In the genomic region with DNA sequence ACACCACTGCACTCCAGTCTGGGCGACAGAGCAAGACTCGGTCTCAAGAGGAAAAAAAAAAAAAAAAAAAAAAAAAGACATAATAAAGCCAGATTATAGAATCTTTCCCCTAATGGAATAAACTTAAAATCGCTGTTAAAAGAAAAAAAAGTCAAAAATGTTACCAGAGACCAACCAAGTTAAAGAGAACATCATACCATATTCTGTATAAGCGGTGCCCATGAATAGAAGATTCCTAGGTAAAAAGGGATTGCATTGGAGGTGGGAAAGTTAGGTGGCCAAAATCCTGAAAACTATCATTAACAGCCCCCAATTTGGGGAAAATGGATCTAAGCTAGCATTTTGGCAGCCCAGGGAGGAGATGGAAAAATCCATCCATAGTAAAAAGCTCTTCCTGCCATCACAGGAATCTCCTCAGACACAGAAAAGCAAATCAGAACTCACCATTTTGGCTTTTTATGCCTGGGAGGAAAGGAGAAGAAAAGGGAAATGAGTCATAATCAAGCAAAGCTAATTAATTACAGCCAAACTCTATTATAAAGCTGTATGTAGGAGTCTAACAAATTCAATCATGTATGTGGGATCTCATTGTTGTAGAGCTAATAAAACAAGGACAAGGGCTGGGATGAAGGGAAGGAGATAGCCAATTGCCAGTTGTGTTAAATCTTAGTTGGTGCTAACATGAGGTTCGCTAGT, we compare ENCODE assay signal across 17 cellular contexts.
DNase-seq lines count a peak whose midpoint lies in the region; ATAC-seq, FAIRE-seq and TF ChIP-seq lines count a peak whose summit lies in the region.
"Had no signal": no experiment of that assay in that cellular context is flagged by ENCODE, and none has a peak within 500 bp of the region (broad histone marks: within the 10 kb centered on the region; RNA-seq: fewer than 3 reads in every experiment).

No MANE protein-coding gene starts in this region.

- H3K27ac Mint-ChIP-seq in natural killer cell, result no peak overlapping the region
- H3K27ac Mint-ChIP-seq: IgD-negative memory B cell had no signal

- no peaks in the 10 kb centered on the region for H3K36me3 ChIP-seq in hepatocyte (replicated peaks; ENCODE audit: insufficient read depth, low read depth)

- H3K4me3 ChIP-seq in hepatocyte, result no peak overlapping the region
- H3K4me3 ChIP-seq: BLaER1 treated with 17β-estradiol and CSF1 and Interleukin-3, amounts not matched to agents 10 nM and 100 nM; GM12878; GM23248 had no signal

- no peak for ATAC-seq in omental fat pad (ENCODE audit: low FRiP score)
- no peak for ATAC-seq in natural killer cell
- ATAC-seq: GM12878 had no signal

- no peaks in the 10 kb centered on the region for H3K36me3 Mint-ChIP-seq in natural killer cell

- intact Hi-C loops in natural killer cell (cut with micrococcal nuclease), result no loop called here

- H3K4me1 Mint-ChIP-seq in natural killer cell, result peaks cover 30% of the 10 kb centered on the region in 2 donors

- no peak overlapping the region for H3K27ac ChIP-seq in hepatocyte
- H3K27ac ChIP-seq: BLaER1 treated with 17β-estradiol and CSF1 and Interleukin-3, amounts not matched to agents 10 nM and 100 nM; GM23248 had no signal

- H3K4me1 ChIP-seq in hepatocyte (ENCODE audit: insufficient read depth), result no peaks in the 10 kb centered on the region

- no peak overlapping the region for H2AFZ ChIP-seq in hepatocyte
- H2AFZ ChIP-seq: GM23248 had no signal

- H3K4me2 ChIP-seq in hepatocyte, result no peak overlapping the region

- H3K9me2 ChIP-seq in hepatocyte (replicated peaks; ENCODE audit: insufficient read depth), result no peaks in the 10 kb centered on the region

- no peaks in the 10 kb centered on the region for H3K79me2 ChIP-seq in hepatocyte

- H3K9me3 Mint-ChIP-seq in natural killer cell, result no peaks in the 10 kb centered on the region

- FAIRE-seq in endometrium (lab: Jason Lieb, UNC), result peak; percentile 39
- FAIRE-seq: GM18507 had no signal

- no peaks in the 10 kb centered on the region for H4K20me1 ChIP-seq in hepatocyte (ENCODE audit: insufficient read depth, poor library complexity, severe bottlenecking)
- H4K20me1 ChIP-seq: BLaER1 treated with 17β-estradiol and CSF1 and Interleukin-3, amounts not matched to agents 10 nM and 100 nM had no signal

- no peaks in the 10 kb centered on the region for H3K27me3 Mint-ChIP-seq in natural killer cell (ENCODE audit: low read depth in 2 of 2)
- H3K27me3 Mint-ChIP-seq: CD4-positive, CD25-positive, alpha-beta regulatory T cell; IgD-negative memory B cell had no signal

- peak; percentile 54 for DNase-seq in EH (ENCODE audit: low read depth)
- peak; percentile 41 for DNase-seq in M059J (ENCODE audit: low read depth)
- peak; percentile 20 for DNase-seq in renal cortical epithelial cell (ENCODE audit: low read depth)
- no peak for DNase-seq in hepatocyte (ENCODE audit: low spot score)
- DNase-seq in omental fat pad (ENCODE audit: low spot score), result no peak
- no peak for DNase-seq in natural killer cell
- DNase-seq: 8988T; ACHN; CD4-positive, CD25-positive, alpha-beta regulatory T cell; GM23248; HCEC 1CT; KG1 had no signal

- no peaks in the 10 kb centered on the region for H3K9me3 ChIP-seq in hepatocyte (ENCODE audit: low read depth)

- no peaks in the 10 kb centered on the region for H3K27me3 ChIP-seq in hepatocyte
- H3K27me3 ChIP-seq: BLaER1 treated with 17β-estradiol and CSF1 and Interleukin-3, amounts not matched to agents 10 nM and 100 nM had no signal

- H3K4me3 Mint-ChIP-seq in natural killer cell, result no peak overlapping the region
- H3K4me3 Mint-ChIP-seq: CD4-positive, CD25-positive, alpha-beta regulatory T cell; IgD-negative memory B cell had no signal

- WGBS in hepatocyte (ENCODE audit: low lambda C conversion rate, missing lambda C conversion rate), result 93% methylated on average over 5 of the region's 5 CpGs

- TF ChIP-seq CTCF in hepatocyte (IDR thresholded peaks at IDR 0.05; ENCODE audit: poor library complexity), result no peak
- TF ChIP-seq CTCF in omental fat pad (IDR thresholded peaks at IDR 0.05), result no peak
- TF ChIP-seq CTCF in natural killer cell (IDR thresholded peaks at IDR 0.05), result no peak

Comparison
In these comparisons a context has a peak if more than half of its experiments do, and no peak if none do; other contexts are left out.
1. DNase-seq: peak in EH (single experiment), M059J (single experiment) and renal cortical epithelial cell (single experiment); none in hepatocyte (single experiment), omental fat pad (single experiment) and natural killer cell (single experiment).